Comparison of ENCODE assay signal across 1 cellular context in genomic region chr5:57494104-57495098, GRCh38.
TF ChIP-seq lines count a peak whose summit lies in the region.

No MANE protein-coding gene starts in this region.

TF ChIP-seq in K562, 482 proteins besides CTCF, POLR2A, EP300 and RAD21 (continued from another document and continues in another):
- no peak for TF ChIP-seq ZNF398 (CRISPR knock-in tag; IDR thresholded peaks at IDR 0.05)
- TF ChIP-seq CCAR2 (IDR thresholded peaks at IDR 0.05; ENCODE audit: low read depth, low read length) = no peak
- TF ChIP-seq E4F1 (CRISPR knock-in tag; IDR thresholded peaks at IDR 0.05; ENCODE audit: borderline replicate concordance) = no peak
- no peak for TF ChIP-seq TRIM24 (IDR thresholded peaks at IDR 0.05)
- TF ChIP-seq ZBTB1 (CRISPR knock-in tag; IDR thresholded peaks at IDR 0.05; ENCODE audit: borderline replicate concordance, low read depth) = no peak
- TF ChIP-seq CHAMP1 (IDR thresholded peaks at IDR 0.05) = no peak
- no peak for TF ChIP-seq RBM25 (IDR thresholded peaks at IDR 0.05; ENCODE audit: low read depth, low read length, severe bottlenecking)
- TF ChIP-seq ZNF512 (tag; IDR thresholded peaks at IDR 0.05) = no peak
- TF ChIP-seq ZNF41 (CRISPR knock-in tag; conservative IDR thresholded peaks at IDR 0.05) = no peak
- no peak for TF ChIP-seq HLTF (IDR thresholded peaks at IDR 0.05)
- peak; percentile 65 for TF ChIP-seq TEAD4 (IDR thresholded peaks at IDR 0.05; ENCODE audit: low read length)
- no peak for TF ChIP-seq TEAD4 (CRISPR knock-in tag; IDR thresholded peaks at IDR 0.05; ENCODE audit: borderline replicate concordance)
- TF ChIP-seq HMG20B (CRISPR knock-in tag; IDR thresholded peaks at IDR 0.05) = no peak
- TF ChIP-seq IRF2 (CRISPR knock-in tag; IDR thresholded peaks at IDR 0.05) = no peak
- no peak for TF ChIP-seq KLF6 (CRISPR knock-in tag; IDR thresholded peaks at IDR 0.05; ENCODE audit: borderline replicate concordance)
- TF ChIP-seq ZBTB17 (CRISPR knock-in tag; IDR thresholded peaks at IDR 0.05) = 0 out of 2 replicates have a peak, but pooled peaks have one; percentile 25
- TF ChIP-seq GATA2 (CRISPR knock-in tag; IDR thresholded peaks at IDR 0.05) = peak; percentile 41
- TF ChIP-seq PBX2 (CRISPR knock-in tag; IDR thresholded peaks at IDR 0.05; ENCODE audit: low read depth) = no peak
- 0 out of 2 replicates have a peak, but pooled peaks have one; percentile 39 for TF ChIP-seq PBX2 (tag; conservative IDR thresholded peaks at IDR 0.05; ENCODE audit: low read depth)
- TF ChIP-seq MECOM (CRISPR knock-in tag; IDR thresholded peaks at IDR 0.05) = no peak
- no peak for TF ChIP-seq ELF4 (CRISPR knock-in tag; IDR thresholded peaks at IDR 0.05)
- no peak for TF ChIP-seq ZNF316 (IDR thresholded peaks at IDR 0.05)
- no peak for TF ChIP-seq MAX (CRISPR knock-in tag; IDR thresholded peaks at IDR 0.05)
- no peak for TF ChIP-seq XRCC5 (IDR thresholded peaks at IDR 0.05; ENCODE audit: low read depth, low read length)
- TF ChIP-seq NCOA1 (IDR thresholded peaks at IDR 0.05; ENCODE audit: low read depth) = 0 out of 2 replicates have a peak, but pooled peaks have one; percentile 13
- TF ChIP-seq ZNF717 (CRISPR knock-in tag; IDR thresholded peaks at IDR 0.05) = no peak
- no peak for TF ChIP-seq ZNF3 (CRISPR knock-in tag; IDR thresholded peaks at IDR 0.05)
- no peak; the same call in 1 of the 2 replicates for TF ChIP-seq ATF4 (CRISPR knock-in tag; IDR thresholded peaks at IDR 0.05)
- no peak for TF ChIP-seq STAT6 (CRISPR knock-in tag; IDR thresholded peaks at IDR 0.05)
- no peak for TF ChIP-seq NR2C2 (CRISPR knock-in tag; IDR thresholded peaks at IDR 0.05)
- TF ChIP-seq NR2C2 (tag; IDR thresholded peaks at IDR 0.05) = no peak
- 0 out of 2 replicates have a peak, but pooled peaks have one; percentile 11 for TF ChIP-seq CBFA2T2 (conservative IDR thresholded peaks at IDR 0.05)
- TF ChIP-seq XRCC3 (IDR thresholded peaks at IDR 0.05) = no peak
- no peak for TF ChIP-seq EGR1 (conservative IDR thresholded peaks at IDR 0.05)
- no peak for TF ChIP-seq PHB2 (IDR thresholded peaks at IDR 0.05; ENCODE audit: low read depth)
- no peak for TF ChIP-seq ZZZ3 (IDR thresholded peaks at IDR 0.05)
- no peak for TF ChIP-seq TRIM25 (IDR thresholded peaks at IDR 0.05; ENCODE audit: borderline replicate concordance)
- no peak for TF ChIP-seq MIER1 (IDR thresholded peaks at IDR 0.05; ENCODE audit: low read depth)
- TF ChIP-seq TAF15 (IDR thresholded peaks at IDR 0.05; ENCODE audit: low read depth, low read length) = no peak
- peak in 1 of 2 experiments; percentile 14; a peak in 1 of 4 replicates for TF ChIP-seq MAZ (CRISPR knock-in tag; conservative IDR thresholded peaks at IDR 0.05 in 1 of 2, IDR thresholded peaks at IDR 0.05 in 1 of 2)
- no peak for TF ChIP-seq CLOCK (CRISPR knock-in tag; IDR thresholded peaks at IDR 0.05; ENCODE audit: borderline replicate concordance)
- no peak for TF ChIP-seq CAMTA2 (CRISPR knock-in tag; conservative IDR thresholded peaks at IDR 0.05)
- no peak for TF ChIP-seq GTF2E2 (tag; IDR thresholded peaks at IDR 0.05)
- no peak for TF ChIP-seq TFAM (CRISPR knock-in tag; conservative IDR thresholded peaks at IDR 0.05)
- peak; percentile 31; the same call in 1 of the 2 replicates for TF ChIP-seq TCF3 (CRISPR knock-in tag; IDR thresholded peaks at IDR 0.05)
- TF ChIP-seq JUND (IDR thresholded peaks at IDR 0.05; ENCODE audit: borderline replicate concordance, low read depth, low read length) = peak; percentile 92
- peak; percentile 90; the same call in 2 of the 3 replicates for TF ChIP-seq JUND (tag; IDR thresholded peaks at IDR 0.05; ENCODE audit: borderline replicate concordance, low read depth, low read length)
- TF ChIP-seq SNAPC5 (CRISPR knock-in tag; IDR thresholded peaks at IDR 0.05) = no peak
